ENCODE assay signal across 40 cellular contexts in genomic region chr9:4402501-4402900, GRCh38.
"Had no signal": no experiment of that assay in that cellular context is flagged by ENCODE, and none has a peak within 500 bp of the region (broad histone marks: within the 10 kb centered on the region; RNA-seq: fewer than 3 reads in every experiment).

No MANE protein-coding gene starts in this region.

- H3K4me3 ChIP-seq: adrenal gland, ascending aorta, body of pancreas, breast epithelium, cardiac muscle cell had no signal

- H3K27me3 ChIP-seq: adrenal gland, ascending aorta, body of pancreas, brain microvascular endothelial cell, breast epithelium, cardiac muscle cell had no signal

- H3K4me3 Mint-ChIP-seq: activated naive CD4-positive, alpha-beta T cell treated with anti-CD3 and anti-CD28 coated beads for 36 hours; activated naive CD4-positive, alpha-beta T cell treated with anti-CD3 and anti-CD28 coated beads, Interleukin-2, amount 10 ng/mL, durations not matched to agents 7 days and 5 days; activated naive CD4-positive, alpha-beta T cell treated with anti-CD3 and anti-CD28 coated beads, Interleukin-2, amount 50 U/mL, for 24 hours; activated naive CD8-positive, alpha-beta T cell; activated naive CD8-positive, alpha-beta T cell treated with anti-CD3 and anti-CD28 coated beads for 36 hours; activated naive CD8-positive, alpha-beta T cell treated with anti-CD3 and anti-CD28 coated beads, Interleukin-2, amount 10 ng/mL, durations not matched to agents 7 days and 5 days; activated naive CD8-positive, alpha-beta T cell treated with anti-CD3 and anti-CD28 coated beads, Interleukin-2, amount 50 U/mL, for 24 hours; activated T-cell treated with anti-CD3 and anti-CD28 coated beads, Interleukin-2, amount 50 U/mL, for 24 hours; activated T-cell treated with anti-CD3 and anti-CD28 coated beads, Interleukin-2, amount 50 U/mL, for 4 hours; activated T-cell treated with anti-CD3 and anti-CD28 coated beads, Interleukin-2, amount 50 U/mL, for 72 hours; activated T-helper 1 cell treated with anti-CD3 and anti-CD28 coated beads, Interleukin-12 subunit alpha, Interleukin-12 subunit beta, Interleukin-2, Interleukin-4 antibody, amounts not matched to agents 30 ng/mL and 10 ng/mL and 1 ng/mL, durations not matched to agents 14 hours and 24 hours and 36 hours; activated T-helper 17 cell treated with anti-CD3 and anti-CD28 coated beads, Interleukin-2, amount 50 U/mL, for 72 hours; brain; central memory CD8-positive, alpha-beta T cell had no signal

- H3K27ac ChIP-seq: adrenal gland, ascending aorta, body of pancreas, brain microvascular endothelial cell, breast epithelium, cardiac muscle cell had no signal

- ATAC-seq: activated naive CD4-positive, alpha-beta T cell treated with anti-CD3 and anti-CD28 coated beads, Interleukin-2, amount 50 U/mL, for 72 hours; activated naive CD8-positive, alpha-beta T cell treated with anti-CD3 and anti-CD28 coated beads, Interleukin-2, amount 50 U/mL, for 24 hours; activated T-cell treated with anti-CD3 and anti-CD28 coated beads, Interleukin-2, amount 50 U/mL, for 4 hours; activated T-cell treated with anti-CD3 and anti-CD28 coated beads, Interleukin-2, amount 50 U/mL, for 72 hours; activated T-helper 17 cell treated with anti-CD3 and anti-CD28 coated beads, Interleukin-2, amount 50 U/mL, for 72 hours; body of pancreas had no signal

- H3K27me3 Mint-ChIP-seq: activated naive CD4-positive, alpha-beta T cell treated with anti-CD3 and anti-CD28 coated beads, Interleukin-2, amount 10 ng/mL, durations not matched to agents 7 days and 5 days; activated naive CD8-positive, alpha-beta T cell treated with anti-CD3 and anti-CD28 coated beads for 36 hours had no signal

- H3K4me1 ChIP-seq: adrenal gland, ascending aorta, body of pancreas, breast epithelium had no signal

- H3K36me3 ChIP-seq: adrenal gland, ascending aorta, brain microvascular endothelial cell, breast epithelium, cardiac muscle cell had no signal

- H3K36me3 Mint-ChIP-seq: activated naive CD4-positive, alpha-beta T cell treated with anti-CD3 and anti-CD28 coated beads, Interleukin-2, amount 10 ng/mL, durations not matched to agents 7 days and 5 days had no signal

- H3K4me1 Mint-ChIP-seq: activated naive CD4-positive, alpha-beta T cell treated with anti-CD3 and anti-CD28 coated beads, Interleukin-2, amount 10 ng/mL, durations not matched to agents 7 days and 5 days; activated naive CD4-positive, alpha-beta T cell treated with anti-CD3 and anti-CD28 coated beads, Interleukin-2, amount 50 U/mL, for 24 hours; activated naive CD8-positive, alpha-beta T cell treated with anti-CD3 and anti-CD28 coated beads for 36 hours; activated naive CD8-positive, alpha-beta T cell treated with anti-CD3 and anti-CD28 coated beads, Interleukin-2, amount 10 ng/mL, durations not matched to agents 7 days and 5 days; activated naive CD8-positive, alpha-beta T cell treated with anti-CD3 and anti-CD28 coated beads, Interleukin-2, amount 50 U/mL, for 24 hours; activated T-helper 17 cell treated with anti-CD3 and anti-CD28 coated beads, Interleukin-2, amount 50 U/mL, for 72 hours; brain; central memory CD8-positive, alpha-beta T cell had no signal

- DNase-seq: activated effector memory CD4-positive, alpha-beta T cell treated with anti-CD3 and anti-CD28 coated beads, Interleukin-2, amount 50 U/mL, for 16 hours; activated effector memory CD4-positive, alpha-beta T cell treated with Interleukin-2 at 50 U/mL for 16 hours; activated gamma-delta T cell; activated gamma-delta T cell treated with Interleukin-2 at 50 U/mL for 16 hours; activated naive CD4-positive, alpha-beta T cell; activated naive CD4-positive, alpha-beta T cell treated with anti-CD3 and anti-CD28 coated beads for 36 hours; activated naive CD4-positive, alpha-beta T cell treated with anti-CD3 and anti-CD28 coated beads, Interleukin-2, amount 10 ng/mL, durations not matched to agents 7 days and 5 days; activated naive CD4-positive, alpha-beta T cell treated with anti-CD3 and anti-CD28 coated beads, Interleukin-2, amount 50 U/mL, for 16 hours; activated naive CD4-positive, alpha-beta T cell treated with Interleukin-2 at 50 U/mL for 16 hours; activated naive CD8-positive, alpha-beta T cell treated with anti-CD3 and anti-CD28 coated beads for 36 hours; activated naive CD8-positive, alpha-beta T cell treated with anti-CD3 and anti-CD28 coated beads, Interleukin-2, amount 10 ng/mL, durations not matched to agents 7 days and 5 days; activated naive CD8-positive, alpha-beta T cell treated with anti-CD3 and anti-CD28 coated beads, Interleukin-2, amount 50 U/mL, for 24 hours; activated T-cell treated with anti-CD3 and anti-CD28 coated beads, Interleukin-2, amount 50 U/mL, for 1 hour; activated T-cell treated with anti-CD3 and anti-CD28 coated beads, Interleukin-2, amount 50 U/mL, for 24 hours; activated T-cell treated with anti-CD3 and anti-CD28 coated beads, Interleukin-2, amount 50 U/mL, for 4 hours; activated T-cell treated with anti-CD3 and anti-CD28 coated beads, Interleukin-2, amount 50 U/mL, for 48 hours; activated T-cell treated with anti-CD3 and anti-CD28 coated beads, Interleukin-2, amount 50 U/mL, for 72 hours; adrenal gland; amniotic stem cell; amygdala; anterior cingulate cortex; aorta; body of pancreas; brain microvascular endothelial cell; caudate nucleus; central memory CD4-positive, alpha-beta T cell; cerebellar nuclear complex had no signal

- FAIRE-seq: astrocyte, bronchial epithelial cell had no signal

- H3K27ac Mint-ChIP-seq: activated naive CD4-positive, alpha-beta T cell treated with anti-CD3 and anti-CD28 coated beads for 36 hours; activated naive CD4-positive, alpha-beta T cell treated with anti-CD3 and anti-CD28 coated beads, Interleukin-2, amount 10 ng/mL, durations not matched to agents 7 days and 5 days; activated naive CD4-positive, alpha-beta T cell treated with anti-CD3 and anti-CD28 coated beads, Interleukin-2, amount 50 U/mL, for 24 hours; activated naive CD4-positive, alpha-beta T cell treated with anti-CD3 and anti-CD28 coated beads, Interleukin-2, amount 50 U/mL, for 72 hours; activated naive CD8-positive, alpha-beta T cell; activated naive CD8-positive, alpha-beta T cell treated with anti-CD3 and anti-CD28 coated beads for 36 hours; activated naive CD8-positive, alpha-beta T cell treated with anti-CD3 and anti-CD28 coated beads, Interleukin-2, amount 10 ng/mL, durations not matched to agents 7 days and 5 days; activated naive CD8-positive, alpha-beta T cell treated with anti-CD3 and anti-CD28 coated beads, Interleukin-2, amount 50 U/mL, for 24 hours; activated T-cell treated with anti-CD3 and anti-CD28 coated beads, Interleukin-2, amount 50 U/mL, for 24 hours; activated T-cell treated with anti-CD3 and anti-CD28 coated beads, Interleukin-2, amount 50 U/mL, for 72 hours; activated T-helper 1 cell treated with anti-CD3 and anti-CD28 coated beads, Interleukin-12 subunit alpha, Interleukin-12 subunit beta, Interleukin-2, Interleukin-4 antibody, amounts not matched to agents 30 ng/mL and 10 ng/mL and 1 ng/mL, durations not matched to agents 14 hours and 24 hours and 36 hours; activated T-helper 17 cell treated with anti-CD3 and anti-CD28 coated beads, Interleukin-2, amount 50 U/mL, for 72 hours; activated T-helper 2 cell treated with anti-CD3 and anti-CD28 coated beads, Interferon-gamma antibody, Interleukin-2, Interleukin-4, amounts not matched to agents 10 μg/mL and 5 μg/mL and 100 μg/mL, durations not matched to agents 14 hours and 24 hours and 36 hours; brain had no signal
